In genomic region chr4:85221606-85222005, GRCh38 we compare ENCODE assay signal across 10 cellular contexts.
"Had no signal": no experiment of that assay in that cellular context is flagged by ENCODE, and none has a peak within 500 bp of the region (broad histone marks: within the 10 kb centered on the region; RNA-seq: fewer than 3 reads in every experiment).

No MANE protein-coding gene starts in this region.

- H3K4me2 ChIP-seq: GM23338 had no signal

- ATAC-seq: GM23338, HCT116 had no signal

- H3K4me1 Mint-ChIP-seq: GM23338 had no signal

- H2AFZ ChIP-seq: GM23248, GM23338 had no signal

- H3K27ac ChIP-seq: GM23248 had no signal

- H3K9ac ChIP-seq: GM23248 had no signal

- H3K4me3 Mint-ChIP-seq: GM23338, H9, HFFc6 had no signal

- H3K4me3 ChIP-seq: GM23248, GM23338, HAP-1 had no signal

- H3K27ac Mint-ChIP-seq: GM23338, H9, HFFc6 had no signal

- FAIRE-seq: H54 had no signal

- H3K9me3 ChIP-seq: HAP-1 had no signal

- H3K4me1 ChIP-seq: HAP-1 had no signal

- DNase-seq: GM23248, GOT3, H7, H9, HCEC 1CT, HFFc6 had no signal

- H3K36me3 ChIP-seq: HAP-1 had no signal
